Comparison of ENCODE assay signal across 9 cellular contexts in the genomic region with DNA sequence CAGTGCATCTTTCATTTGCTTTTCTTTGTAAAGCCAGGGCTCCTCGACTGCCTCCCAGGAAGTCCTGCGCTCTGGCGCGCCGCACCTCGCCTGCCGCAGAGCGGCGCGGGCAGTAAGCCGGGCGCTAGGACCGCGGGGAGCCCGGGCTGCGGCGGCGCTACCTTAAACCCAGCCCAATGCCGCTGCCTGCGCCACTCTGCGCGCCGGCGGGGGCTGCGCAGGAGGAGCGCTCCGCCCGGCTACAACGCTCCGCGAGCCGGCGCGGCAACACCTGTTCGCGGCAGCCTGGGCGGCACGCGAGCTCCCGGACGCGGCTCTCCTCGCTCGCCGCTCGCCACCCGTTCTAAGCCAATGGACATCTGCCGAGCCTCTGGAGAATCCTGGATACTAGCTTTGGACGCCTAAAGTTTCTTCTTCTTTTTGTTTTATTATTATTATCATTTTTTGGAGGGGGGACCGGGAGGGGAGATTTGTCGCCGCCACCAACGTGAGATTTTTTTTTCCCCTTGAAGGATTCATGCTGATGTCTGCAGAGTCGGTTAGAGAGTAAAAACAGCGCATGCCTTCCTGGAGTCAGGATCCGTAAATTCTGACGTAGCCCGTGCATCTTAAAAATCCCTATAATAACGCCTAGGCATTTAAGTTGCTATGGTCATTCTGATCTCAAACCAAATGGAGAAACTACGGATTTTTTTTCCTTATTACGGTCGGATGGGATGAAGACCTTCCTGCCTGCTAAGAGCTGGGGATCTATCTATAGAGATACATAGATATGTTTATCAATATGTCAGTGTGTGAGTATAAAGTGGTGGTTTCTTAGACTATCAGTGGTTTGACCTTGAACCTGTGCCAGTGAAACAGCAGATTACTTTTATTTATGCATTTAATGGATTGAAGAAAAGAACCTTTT. TPM values are rescaled to one million over a fixed set of nuclear protein-coding genes. Genes with fewer than 3 reads are reported as not detected.
A peak's percentile ranks its signal among the peaks of the same experiment; 100 is the strongest.
DNase-seq lines count a peak whose midpoint lies in the region; ATAC-seq, FAIRE-seq and TF ChIP-seq lines count a peak whose summit lies in the region.
"Had no signal": no experiment of that assay in that cellular context is flagged by ENCODE, and none has a peak within 500 bp of the region (broad histone marks: within the 10 kb centered on the region; RNA-seq: fewer than 3 reads in every experiment).

A gene (plus strand): TSS at position 191 of the 910 bp plus-strand sequence. CDS start 840 bp downstream, outside the sequence.

- peak within 1 kb of the TSS; percentile 88 for H3K4me3 Mint-ChIP-seq in T-helper 2 cell treated with Interferon-gamma antibody and Interleukin-4, amounts not matched to agents 5 μg/mL and 100 μg/mL, for 36 hours

- peak in 1 of 2 experiments; percentile 14; a peak in 1 of 4 replicates for TF ChIP-seq RAD21 in K562 (CRISPR knock-in tag; conservative IDR thresholded peaks at IDR 0.05 in 1 of 2, IDR thresholded peaks at IDR 0.05 in 1 of 2)

- H3K4me3 ChIP-seq in K562 (peak within 1 kb of the TSS; percentile 36), iPS-15b (ENCODE audit: low read depth, low read length) (peak within 1 kb of the TSS; percentile 72), skeletal muscle tissue (ENCODE audit: low read length in 3 of 3) (peak within 1 kb of the TSS; percentile 82 to 89 (median 83))

- peak; percentile 80 to 83 (median 81) for DNase-seq in NCI-H1417 (lab: John Stamatoyannopoulos, UW)
- DNase-seq in NCI-H1417 treated with DMSO at 0.1 percent for 48 hours (lab: John Stamatoyannopoulos, UW): no peak
- DNase-seq in NCI-H1105 treated with DMSO at 0.1 percent for 48 hours (lab: John Stamatoyannopoulos, UW): peak; percentile 80
- peak; percentile 82 for DNase-seq in T-helper 2 cell treated with Interferon-gamma antibody and Interleukin-4, amounts not matched to agents 5 μg/mL and 100 μg/mL, for 36 hours (ENCODE audit: low spot score)
- DNase-seq in K562 (ENCODE audit: extremely low read depth in 1 of 4, low spot score in 3 of 4): peak; percentile 73 to 78 (median 77)

- WGBS in K562 (ENCODE audit: insufficient coverage, low coverage, missing lambda C conversion rate): 2% methylated on average over 35 of the region's 62 CpGs

- peaks cover 29 to 45% of the 10 kb centered on the region in 2 experiments; a peak in 4 of 5 replicates for H3K27me3 ChIP-seq in K562 (ENCODE audit: control insufficient read depth in 2 of 2, insufficient read depth in 2 of 2, low read length in 2 of 2)
- peaks cover 78% of the 10 kb centered on the region for H3K27me3 ChIP-seq in iPS-15b (ENCODE audit: control insufficient read depth, insufficient read depth, low read length)
- peaks cover 23 to 55% (median 49%) of the 10 kb centered on the region in 3 donors for H3K27me3 ChIP-seq in skeletal muscle tissue (ENCODE audit: control insufficient read depth in 3 of 3, insufficient read depth in 3 of 3, low read length in 3 of 3)

- H3K36me3 ChIP-seq in K562 (ENCODE audit: control insufficient read depth, insufficient read depth, low read length) (no peaks in the 10 kb centered on the region), iPS-15b (ENCODE audit: control insufficient read depth, insufficient read depth, low read length) (no peaks in the 10 kb centered on the region), skeletal muscle tissue (ENCODE audit: control insufficient read depth in 3 of 3, insufficient read depth in 3 of 3, low read length in 3 of 3) (no peaks in the 10 kb centered on the region)

- H3K4me1 ChIP-seq in K562 (replicated peaks in 1 of 2; ENCODE audit: control insufficient read depth in 2 of 2, insufficient read depth in 2 of 2, low read length in 2 of 2) (peaks cover 2 to 42% of the 10 kb centered on the region in 2 experiments; a peak in 3 of 5 replicates), iPS-15b (ENCODE audit: control insufficient read depth, insufficient read depth, low read length) (no peaks in the 10 kb centered on the region), skeletal muscle tissue (ENCODE audit: control insufficient read depth in 3 of 3, insufficient read depth in 3 of 3, low read length in 3 of 3) (peaks cover 34 to 46% (median 44%) of the 10 kb centered on the region in 3 donors)

- no peak for FAIRE-seq in K562 (lab: Jason Lieb, UNC)
- FAIRE-seq: A204.1 had no signal

- POLR2A ChIA-PET in K562 (lab: Yijun Ruan, JAX): no interaction called here

- no peak for TF ChIP-seq POLR2A in K562 (conservative IDR thresholded peaks at IDR 0.05)

- H2AFZ ChIP-seq in K562 (ENCODE audit: low read depth, low read length): peak within 1 kb of the TSS; percentile 70

- intact Hi-C loops in K562 (cut with micrococcal nuclease): no loop called here

- H3K4me2 ChIP-seq in K562 (ENCODE audit: insufficient read depth, low read length): peak within 1 kb of the TSS; percentile 76

- ATAC-seq in HG02623 (IDR thresholded peaks at IDR 0.05; ENCODE audit: unreplicated experiment) (peak; percentile 77), K562 (peak; percentile 98)

- H3K9me1 ChIP-seq in K562 (ENCODE audit: control insufficient read depth, insufficient read depth, low read length): no peaks in the 10 kb centered on the region

- in situ Hi-C loops in K562 (cut with MboI): no loop called here

- H3K9me3 ChIP-seq in K562 (replicated peaks; ENCODE audit: control insufficient read depth, insufficient read depth, low read depth, low read length) (no peaks in the 10 kb centered on the region), iPS-15b (ENCODE audit: control insufficient read depth, insufficient read depth, low read length) (no peaks in the 10 kb centered on the region), skeletal muscle tissue (ENCODE audit: control insufficient read depth in 3 of 3, low read length in 3 of 3) (no peaks in the 10 kb centered on the region)

- H3K27me3 Mint-ChIP-seq in T-helper 2 cell treated with Interferon-gamma antibody and Interleukin-4, amounts not matched to agents 5 μg/mL and 100 μg/mL, for 36 hours (ENCODE audit: low read depth): peaks cover 73% of the 10 kb centered on the region

- H3K9ac ChIP-seq in K562 (ENCODE audit: insufficient read depth in 1 of 2, low read depth in 2 of 2, low read length in 2 of 2): no peak within 1 kb of the TSS; a peak in 1 of 4 replicates
- no peak within 1 kb of the TSS for H3K9ac ChIP-seq in iPS-15b (ENCODE audit: low read depth, low read length)
- H3K9ac ChIP-seq in skeletal muscle tissue (ENCODE audit: low read depth in 1 of 3, low read length in 3 of 3): peak within 1 kb of the TSS in 2 of 3 donors; percentile 56 to 69

- CTCF ChIA-PET in K562 (lab: Yijun Ruan, JAX; ENCODE audit: low intra/inter-chr PET ratio): no interaction called here

- no peak for TF ChIP-seq EP300 in K562 (IDR thresholded peaks at IDR 0.05; ENCODE audit: low read length)

- H3K79me2 ChIP-seq in K562 (ENCODE audit: control insufficient read depth, insufficient read depth, low read length): no peaks in the 10 kb centered on the region

- BruUV-seq in K562 (replicated peaks; lab: Mats Ljungman, UMichigan): no TSS peak

- peaks cover 39% of the 10 kb centered on the region for H3K4me1 Mint-ChIP-seq in T-helper 2 cell treated with Interferon-gamma antibody and Interleukin-4, amounts not matched to agents 5 μg/mL and 100 μg/mL, for 36 hours (ENCODE audit: low read depth)

- no peaks in the 10 kb centered on the region for H4K20me1 ChIP-seq in K562 (replicated peaks; ENCODE audit: control insufficient read depth, insufficient read depth, low read length)

- no peaks in the 10 kb centered on the region for H3K9me3 Mint-ChIP-seq in T-helper 2 cell treated with Interferon-gamma antibody and Interleukin-4, amounts not matched to agents 5 μg/mL and 100 μg/mL, for 36 hours

- H3K27ac Mint-ChIP-seq in T-helper 2 cell treated with Interferon-gamma antibody and Interleukin-4, amounts not matched to agents 5 μg/mL and 100 μg/mL, for 36 hours: peak within 1 kb of the TSS; percentile 62

- H3K27ac ChIP-seq in K562 (ENCODE audit: extremely low read depth, low read depth, low read length) (no peak within 1 kb of the TSS), skeletal muscle tissue (ENCODE audit: low read depth, low read length) (no peak within 1 kb of the TSS)

- H3K36me3 Mint-ChIP-seq in T-helper 2 cell treated with Interferon-gamma antibody and Interleukin-4, amounts not matched to agents 5 μg/mL and 100 μg/mL, for 36 hours (ENCODE audit: low read depth): peaks cover 2% of the 10 kb centered on the region

- TF ChIP-seq CTCF in K562 (IDR thresholded peaks at IDR 0.05 in 2 of 3, conservative IDR thresholded peaks at IDR 0.05 in 1 of 3; ENCODE audit: insufficient read depth in 2 of 3, low read depth in 1 of 3, low read length in 3 of 3): peak in 2 of 3 experiments; percentile 2 to 9; a peak in 1 of 6 replicates

TF ChIP-seq in K562, 482 proteins besides CTCF, POLR2A, EP300 and RAD21 (continues in another document):
- TF ChIP-seq, protein P1, sequence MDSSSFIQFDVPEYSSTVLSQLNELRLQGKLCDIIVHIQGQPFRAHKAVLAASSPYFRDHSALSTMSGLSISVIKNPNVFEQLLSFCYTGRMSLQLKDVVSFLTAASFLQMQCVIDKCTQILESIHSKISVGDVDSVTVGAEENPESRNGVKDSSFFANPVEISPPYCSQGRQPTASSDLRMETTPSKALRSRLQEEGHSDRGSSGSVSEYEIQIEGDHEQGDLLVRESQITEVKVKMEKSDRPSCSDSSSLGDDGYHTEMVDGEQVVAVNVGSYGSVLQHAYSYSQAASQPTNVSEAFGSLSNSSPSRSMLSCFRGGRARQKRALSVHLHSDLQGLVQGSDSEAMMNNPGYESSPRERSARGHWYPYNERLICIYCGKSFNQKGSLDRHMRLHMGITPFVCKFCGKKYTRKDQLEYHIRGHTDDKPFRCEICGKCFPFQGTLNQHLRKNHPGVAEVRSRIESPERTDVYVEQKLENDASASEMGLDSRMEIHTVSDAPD (CRISPR knock-in tag; IDR thresholded peaks at IDR 0.05): no peak
- TF ChIP-seq XRCC3 (IDR thresholded peaks at IDR 0.05) (no peak), GATAD2A (IDR thresholded peaks at IDR 0.05) (no peak)

RNA-seq across cellular contexts. Expression of the gene that starts here (rescaled TPM):
- total RNA-seq in K562 (2011; cell fraction: chromatin; rRNA removed; ENCODE audit: low replicate concordance): not detected in 2 replicates
- not detected in 2 replicates for total RNA-seq in K562 (2011; cell fraction: nucleolus; rRNA removed)
- not detected in 2 replicates for total RNA-seq in K562 (2011; cell fraction: nucleoplasm; rRNA removed)
- total RNA-seq in K562 (2014; rRNA removed) (not detected in 2 replicates), K562 (2014; rRNA removed; fragmentation: Illumina TruSeq; extraction: Trizol) (not detected in 2 replicates), K562 (2015; rRNA removed; fragmentation: Illumina TruSeq; extraction: Trizol) (not detected in 2 replicates), K562 (2021) (not detected in 2 replicates), skeletal muscle tissue (3.7 TPM)
- polyA plus RNA-seq in K562 (2011; rRNA removed) (not detected in 2 replicates), K562 (2014; fragmentation: Illumina TruSeq; extraction: Trizol) (not detected in 2 replicates), K562 (2014; fragmentation: Nextera tagmentation; extraction: Ambion mirVana) (not detected), K562 (2014; rRNA removed) (not detected in 2 replicates)
- not detected in 2 replicates for polyA plus RNA-seq in K562 (2011; cell fraction: cytosol; rRNA removed)
- polyA plus RNA-seq in K562 (2011; cell fraction: nucleus; rRNA removed): not detected in 2 replicates
- polyA plus RNA-seq in K562 (2012): not detected in 2 replicates
- polyA minus RNA-seq in K562 (2011; rRNA and poly(A)+ RNA removed): not detected in 2 replicates
- polyA minus RNA-seq in K562 (2011; cell fraction: cytosol; rRNA and poly(A)+ RNA removed): not detected in 2 replicates
- polyA minus RNA-seq in K562 (2011; cell fraction: nucleus; rRNA and poly(A)+ RNA removed): not detected in 2 replicates

Comparison
In these comparisons a context has a peak if more than half of its experiments do, and no peak if none do; other contexts are left out.
1. Peak in DNase-seq, ATAC-seq, H3K4me3 ChIP-seq and H3K4me2 ChIP-seq in K562; RNA of the gene not detected or under 1 TPM.
2. H3K9ac ChIP-seq: peak in skeletal muscle tissue (2 of 3); none in K562 (0 of 2) and iPS-15b (single experiment).
3. Peak in every context shown above with its lines, with median percentiles within 50 percentile points of each other: H3K4me3 ChIP-seq.